Comparison of ENCODE assay signal across 1 cellular context in genomic region chr10:132468201-132468600, GRCh38.
TF ChIP-seq lines count a peak whose summit lies in the region.

No MANE protein-coding gene starts in this region.

TF ChIP-seq in WTC11, 78 proteins besides CTCF, POLR2A, EP300 and RAD21 (continued from another document):
- TF ChIP-seq ARID4B (CRISPR knock-in tag; IDR thresholded peaks at IDR 0.05; ENCODE audit: borderline replicate concordance) (no peak), HMGXB4 (CRISPR knock-in tag; IDR thresholded peaks at IDR 0.05) (no peak), ZNF138 (CRISPR knock-in tag; conservative IDR thresholded peaks at IDR 0.05) (no peak), FOXK1 (CRISPR knock-in tag; IDR thresholded peaks at IDR 0.05) (no peak), NFYB (CRISPR knock-in tag; conservative IDR thresholded peaks at IDR 0.05; ENCODE audit: low read depth) (no peak), NFATC4 (CRISPR knock-in tag; IDR thresholded peaks at IDR 0.05) (no peak), NR1H2 (CRISPR knock-in tag; IDR thresholded peaks at IDR 0.05) (no peak), USF1 (CRISPR knock-in tag; IDR thresholded peaks at IDR 0.05) (no peak), JAZF1 (CRISPR knock-in tag; IDR thresholded peaks at IDR 0.05) (no peak), ATF2 (CRISPR knock-in tag; IDR thresholded peaks at IDR 0.05; ENCODE audit: borderline replicate concordance, low read depth) (no peak)
- TF ChIP-seq, protein P1, sequence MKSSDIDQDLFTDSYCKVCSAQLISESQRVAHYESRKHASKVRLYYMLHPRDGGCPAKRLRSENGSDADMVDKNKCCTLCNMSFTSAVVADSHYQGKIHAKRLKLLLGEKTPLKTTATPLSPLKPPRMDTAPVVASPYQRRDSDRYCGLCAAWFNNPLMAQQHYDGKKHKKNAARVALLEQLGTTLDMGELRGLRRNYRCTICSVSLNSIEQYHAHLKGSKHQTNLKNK (CRISPR knock-in tag; IDR thresholded peaks at IDR 0.05) = no peak
- TF ChIP-seq, protein P2, sequence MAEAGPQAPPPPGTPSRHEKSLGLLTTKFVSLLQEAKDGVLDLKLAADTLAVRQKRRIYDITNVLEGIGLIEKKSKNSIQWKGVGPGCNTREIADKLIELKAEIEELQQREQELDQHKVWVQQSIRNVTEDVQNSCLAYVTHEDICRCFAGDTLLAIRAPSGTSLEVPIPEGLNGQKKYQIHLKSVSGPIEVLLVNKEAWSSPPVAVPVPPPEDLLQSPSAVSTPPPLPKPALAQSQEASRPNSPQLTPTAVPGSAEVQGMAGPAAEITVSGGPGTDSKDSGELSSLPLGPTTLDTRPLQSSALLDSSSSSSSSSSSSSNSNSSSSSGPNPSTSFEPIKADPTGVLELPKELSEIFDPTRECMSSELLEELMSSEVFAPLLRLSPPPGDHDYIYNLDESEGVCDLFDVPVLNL (CRISPR knock-in tag; IDR thresholded peaks at IDR 0.05; ENCODE audit: borderline replicate concordance, low read depth) = no peak
